8 cellular contexts compared by ENCODE assay signal in the genomic region with DNA sequence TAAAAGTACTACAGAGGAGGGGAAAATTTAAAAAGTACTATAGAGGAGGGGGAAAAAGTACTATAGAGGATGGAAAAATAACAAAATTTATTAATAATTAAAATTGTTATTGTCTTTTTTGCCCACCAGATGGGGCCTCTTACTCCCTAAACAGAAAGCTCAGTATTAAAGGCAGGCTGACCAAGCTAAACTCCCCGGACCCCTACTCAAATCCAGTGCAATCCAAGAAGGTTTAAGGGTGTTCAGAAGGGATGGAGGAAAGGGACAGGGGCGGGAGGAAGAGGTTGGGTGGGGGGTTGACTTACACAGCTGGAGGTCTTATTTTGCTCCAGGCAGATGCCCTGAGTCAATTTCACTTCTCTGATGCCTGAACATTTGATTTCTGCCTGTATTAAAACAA. TPM values are rescaled to one million over a fixed set of nuclear protein-coding genes. Genes with fewer than 3 reads are reported as not detected.
DNase-seq lines count a peak whose midpoint lies in the region; ATAC-seq and TF ChIP-seq lines count a peak whose summit lies in the region.
"Had no signal": no experiment of that assay in that cellular context is flagged by ENCODE, and none has a peak within 500 bp of the region (broad histone marks: within the 10 kb centered on the region; RNA-seq: fewer than 3 reads in every experiment).

No MANE protein-coding gene starts in this region.

- DNase-seq in OCI-M1 (lab: John Stamatoyannopoulos, UW) (peak; percentile 62), esophagus squamous epithelium (lab: John Stamatoyannopoulos, UW) (no peak), smooth muscle cell of the brain vasculature (ENCODE audit: low read depth, low spot score) (peak; percentile 12), NCI-H187 treated with DMSO at 0.1 percent for 48 hours (lab: John Stamatoyannopoulos, UW) (no peak)
- no peak for DNase-seq in effector memory CD8-positive, alpha-beta T cell
- DNase-seq: NCI-H2029 treated with DMSO at 0.1 percent for 48 hours had no signal

- peaks cover 0 to 27% (median 0%) of the 10 kb centered on the region in 3 donors for H3K4me1 ChIP-seq in esophagus squamous epithelium

- H3K9me3 ChIP-seq in esophagus squamous epithelium = no peaks in the 10 kb centered on the region

- H3K27me3 ChIP-seq in esophagus squamous epithelium = no peaks in the 10 kb centered on the region

- no peak for ATAC-seq in effector memory CD8-positive, alpha-beta T cell (replicated peaks)
- ATAC-seq in GM18498 (IDR thresholded peaks at IDR 0.05; ENCODE audit: unreplicated experiment) = no peak

- intact Hi-C loops in esophagus squamous epithelium (cut with DNase I) = no loop called here

- H3K36me3 Mint-ChIP-seq in effector memory CD8-positive, alpha-beta T cell (ENCODE audit: insufficient read depth) = no peaks in the 10 kb centered on the region

- H3K36me3 ChIP-seq in esophagus squamous epithelium = no peaks in the 10 kb centered on the region

- H3K27ac Mint-ChIP-seq in effector memory CD8-positive, alpha-beta T cell = no peak overlapping the region

- no peak overlapping the region for H3K4me3 ChIP-seq in esophagus squamous epithelium

- peak; percentile 17; the same call in 1 of the 3 replicates for TF ChIP-seq CTCF in GM12872 (IDR thresholded peaks at IDR 0.05; ENCODE audit: insufficient read depth, low read depth, low read length)
- TF ChIP-seq CTCF in esophagus squamous epithelium (IDR thresholded peaks at IDR 0.05) = peak in 2 of 6 experiments; percentile 8 to 12

- no peak overlapping the region for H3K4me3 Mint-ChIP-seq in effector memory CD8-positive, alpha-beta T cell

- peak overlapping the region in 3 of 4 donors; percentile 15 to 36 (median 32) for H3K27ac ChIP-seq in esophagus squamous epithelium

- H3K27me3 Mint-ChIP-seq in effector memory CD8-positive, alpha-beta T cell = no peaks in the 10 kb centered on the region

- no peak for TF ChIP-seq POLR2A in esophagus squamous epithelium (IDR thresholded peaks at IDR 0.05)

- peaks cover 0 to 4% of the 10 kb centered on the region in 2 donors for H3K4me1 Mint-ChIP-seq in effector memory CD8-positive, alpha-beta T cell (ENCODE audit: low read depth in 2 of 2)

- WGBS in esophagus squamous epithelium, 2 donors = 24 to 42% methylated on average over 2 of the region's 2 CpGs

- H3K9me3 Mint-ChIP-seq in effector memory CD8-positive, alpha-beta T cell = no peaks in the 10 kb centered on the region

RNA-seq across cellular contexts. Expression of gene CD34, which starts 13.7 kb away (rescaled TPM):
- 10 to 100 TPM in 2 of 4 donors, 1 to 10 TPM in 2; 1.3 to 32.2 (median 11.0) TPM for total RNA-seq in esophagus squamous epithelium

Comparison
In these comparisons a context has a peak if more than half of its experiments do, and no peak if none do; other contexts are left out.
1. DNase-seq: peak in OCI-M1 (single experiment) and smooth muscle cell of the brain vasculature (single experiment); none in esophagus squamous epithelium (single experiment), effector memory CD8-positive, alpha-beta T cell (0 of 3) and NCI-H187 treated with DMSO at 0.1 percent for 48 hours (single experiment).